In the genomic region with DNA sequence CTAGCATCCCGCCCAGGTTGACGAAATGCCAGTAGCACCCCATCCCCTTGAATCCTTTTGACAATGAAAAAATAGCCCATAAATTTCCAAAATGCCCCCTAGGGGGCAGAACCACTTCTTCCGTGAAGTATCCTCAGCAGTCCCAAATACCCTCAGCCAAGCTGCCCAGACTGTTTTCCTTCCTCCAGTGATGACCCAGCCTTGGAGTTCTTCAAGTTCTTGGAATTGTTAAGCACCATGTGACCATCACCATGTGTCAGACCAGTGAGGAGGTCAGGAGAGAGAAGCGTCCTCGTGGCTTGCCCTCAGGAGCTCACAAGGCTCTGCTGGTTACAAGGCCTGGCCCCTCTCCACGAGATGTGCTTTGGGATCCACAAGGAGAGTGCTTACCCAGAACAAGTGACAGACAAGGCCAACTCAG, we compare ENCODE assay signal across 8 cellular contexts. TPM values are rescaled to one million over a fixed set of nuclear protein-coding genes. Genes with fewer than 3 reads are reported as not detected.
DNase-seq lines count a peak whose midpoint lies in the region; ATAC-seq and TF ChIP-seq lines count a peak whose summit lies in the region.

No MANE protein-coding gene starts in this region.

- no peak overlapping the region for H2AFZ ChIP-seq in PC-9

- no peak overlapping the region for H3K4me2 ChIP-seq in PC-9

- POLR2A ChIA-PET in PC-9 (lab: Charles Lee; ENCODE audit: unreplicated experiment): no interaction called here

- peaks cover 21% of the 10 kb centered on the region for H3K79me2 ChIP-seq in PC-9 (ENCODE audit: low read depth)

- no peaks in the 10 kb centered on the region; the same call in 1 of the 2 replicates for H4K20me1 ChIP-seq in PC-9 (ENCODE audit: insufficient read depth)

- H3K9me3 ChIP-seq in PC-9 (ENCODE audit: insufficient read depth, low read depth) (no peaks in the 10 kb centered on the region), skeletal muscle tissue (ENCODE audit: control insufficient read depth in 3 of 3, low read length in 3 of 3) (no peaks in the 10 kb centered on the region)

- no peak overlapping the region for H3K27ac ChIP-seq in PC-9
- H3K27ac ChIP-seq in brain microvascular endothelial cell: no peak overlapping the region
- peak overlapping the region; percentile 72 for H3K27ac ChIP-seq in skeletal muscle tissue (ENCODE audit: low read depth, low read length)

- H3K36me3 ChIP-seq in PC-9 (ENCODE audit: low read depth) (0 out of 2 replicates have a peak, but pooled peaks cover 12% of the 10 kb centered on the region), brain microvascular endothelial cell (replicated peaks) (peaks cover 16% of the 10 kb centered on the region), skeletal muscle tissue (ENCODE audit: control insufficient read depth in 3 of 3, insufficient read depth in 3 of 3, low read length in 3 of 3) (peaks cover 26 to 33% (median 29%) of the 10 kb centered on the region in 3 donors)

- peaks cover 11% of the 10 kb centered on the region for H3K4me1 ChIP-seq in PC-9 (replicated peaks; ENCODE audit: insufficient read depth)
- peaks cover 15 to 21% (median 20%) of the 10 kb centered on the region in 3 donors for H3K4me1 ChIP-seq in skeletal muscle tissue (ENCODE audit: control insufficient read depth in 3 of 3, insufficient read depth in 3 of 3, low read length in 3 of 3)

- no peak for ATAC-seq in HG02678 (IDR thresholded peaks at IDR 0.05; ENCODE audit: unreplicated experiment)

- intact Hi-C loops in PC-9 (cut with micrococcal nuclease; ENCODE audit: unreplicated experiment): loop anchor here (1.0 kb wide), 2 partner anchors 40 to 127 kb away; no protein-coding TSS in a partner anchor

- DNase-seq in COLO668 (lab: John Stamatoyannopoulos, UW; ENCODE audit: unreplicated experiment): peak; percentile 33
- DNase-seq in H4 (ENCODE audit: low spot score): peak; percentile 40
- DNase-seq in PC-9: peak in 1 of 2 experiments; percentile 36
- DNase-seq in brain microvascular endothelial cell: peak; percentile 71
- DNase-seq in inferior parietal cortex (ENCODE audit: extremely low spot score): peak; percentile 77
- no peak for DNase-seq in NCI-H2107 (lab: John Stamatoyannopoulos, UW)

- TF ChIP-seq CTCF in PC-9 (conservative IDR thresholded peaks at IDR 0.05) (peak; percentile 82), brain microvascular endothelial cell (IDR thresholded peaks at IDR 0.05; ENCODE audit: low read depth, low read length, missing control alignments) (peak; percentile 82)

- H3K4me3 ChIP-seq in PC-9 (no peak overlapping the region), brain microvascular endothelial cell (ENCODE audit: low read depth, low read length) (no peak overlapping the region), skeletal muscle tissue (ENCODE audit: low read length in 3 of 3) (no peak overlapping the region)

- H3K27me3 ChIP-seq in PC-9 (ENCODE audit: insufficient read depth, low read depth) (no peaks in the 10 kb centered on the region), brain microvascular endothelial cell (replicated peaks) (no peaks in the 10 kb centered on the region), skeletal muscle tissue (ENCODE audit: control insufficient read depth in 3 of 3, insufficient read depth in 3 of 3, low read length in 3 of 3) (no peaks in the 10 kb centered on the region)

- peaks cover 23% of the 10 kb centered on the region for H3F3A ChIP-seq in PC-9 (ENCODE audit: insufficient read depth, low read depth)

- peak overlapping the region in 1 of 3 donors; percentile 66 for H3K9ac ChIP-seq in skeletal muscle tissue (ENCODE audit: low read depth in 1 of 3, low read length in 3 of 3)

- CTCF ChIA-PET in PC-9 (lab: Charles Lee): interaction anchor here (0.6 to 1.1 kb wide), 7 partner anchors 11 to 762 kb away, joined by 3 to 13 read pairs (median 3); no protein-coding TSS in a partner anchor

- no TSS peak for BruUV-seq in PC-9 (replicated peaks; lab: Mats Ljungman, UMichigan)

- in situ Hi-C loops in brain microvascular endothelial cell (cut with HindIII; ENCODE audit: low pct_ligation_motif_present, low sequenced_read_pairs): no loop called here

- no peaks in the 10 kb centered on the region for H3K9me2 ChIP-seq in PC-9 (ENCODE audit: insufficient read depth)

RNA-seq across cellular contexts. Expression of gene SLC23A3, which starts 1.4 kb away (rescaled TPM):
- total RNA-seq in H4 (2014; rRNA removed; shearing (Covaris generic)): 0.12 TPM in 1 of 2 replicates, not detected in the other
- total RNA-seq in PC-9 (2021): 7.1 and 7.9 TPM in 2 replicates
- 0.52 TPM for total RNA-seq in skeletal muscle tissue

RNA-seq across cellular contexts. Expression of gene CNPPD1, which starts 5.5 kb away (rescaled TPM):
- total RNA-seq in H4 (2014; rRNA removed; shearing (Covaris generic)): 10.8 and 13.3 TPM in 2 replicates
- total RNA-seq in PC-9 (2021): 36.5 and 37.1 TPM in 2 replicates
- 27.1 TPM for total RNA-seq in skeletal muscle tissue

RNA-seq across cellular contexts. Expression of gene RETREG2, which starts 6.8 kb away (rescaled TPM):
- total RNA-seq in H4 (2014; rRNA removed; shearing (Covaris generic)): 52.8 and 53.3 TPM in 2 replicates
- total RNA-seq in PC-9 (2021) (77.0 and 84.4 TPM in 2 replicates), skeletal muscle tissue (35.5 TPM)

RNA-seq across cellular contexts. Expression of gene NHEJ1, which starts 10.6 kb away (rescaled TPM):
- 20.9 and 27.4 TPM in 2 replicates for total RNA-seq in H4 (2014; rRNA removed; shearing (Covaris generic))
- 9.8 and 11.2 TPM in 2 replicates for total RNA-seq in PC-9 (2021)
- total RNA-seq in skeletal muscle tissue: 15.1 TPM

RNA-seq across cellular contexts. Expression of gene ZFAND2B, which starts 35.3 kb away (rescaled TPM):
- total RNA-seq in H4 (2014; rRNA removed; shearing (Covaris generic)): 22.7 and 37.4 TPM in 2 replicates
- 24.6 and 39.4 TPM in 2 replicates for total RNA-seq in PC-9 (2021)
- 11.5 TPM for total RNA-seq in skeletal muscle tissue
